In the genomic region with DNA sequence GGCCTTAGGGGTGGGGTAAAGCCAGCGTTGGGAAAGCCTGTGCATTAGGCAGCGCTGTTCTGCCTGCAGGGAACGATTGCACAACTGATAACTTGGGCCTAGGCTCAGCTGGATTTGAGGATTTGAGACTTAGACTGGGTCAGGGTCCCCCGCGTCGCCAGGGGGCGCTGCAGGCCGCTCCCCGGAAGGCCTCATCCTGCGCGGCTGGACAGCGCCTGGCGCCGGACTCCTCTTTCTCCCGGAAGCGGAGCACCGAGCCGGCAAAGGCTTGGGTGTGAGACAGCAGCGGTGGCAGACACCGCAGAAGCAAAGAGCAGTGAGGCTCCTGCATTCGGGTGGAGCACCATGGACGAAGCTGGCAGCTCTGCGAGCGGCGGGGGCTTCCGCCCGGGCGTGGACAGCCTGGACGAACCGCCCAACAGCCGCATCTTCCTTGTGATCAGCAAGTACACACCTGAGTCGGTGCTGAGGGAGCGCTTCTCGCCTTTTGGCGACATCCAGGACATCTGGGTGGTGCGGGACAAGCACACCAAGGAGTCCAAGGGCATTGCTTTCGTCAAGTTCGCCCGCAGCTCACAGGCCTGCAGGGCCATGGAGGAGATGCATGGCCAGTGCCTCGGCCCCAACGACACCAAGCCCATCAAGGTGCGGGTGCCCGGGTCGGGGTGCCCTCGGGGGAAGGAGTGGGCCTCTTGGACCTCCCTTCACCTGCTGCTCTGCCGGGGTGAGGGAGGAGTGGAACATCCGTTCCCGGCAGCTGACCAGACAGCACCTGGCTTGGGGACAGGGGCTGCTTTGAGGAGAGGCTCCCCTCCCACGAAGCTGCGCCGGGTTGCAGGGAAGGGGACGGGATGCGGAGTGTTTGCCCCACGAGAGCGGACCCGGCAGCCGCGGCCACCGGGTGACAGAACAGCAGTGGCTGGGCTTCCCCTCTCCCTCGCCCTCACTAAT, we compare ENCODE assay signal across 1 cellular context.
TF ChIP-seq lines count a peak whose summit lies in the region.

A gene with protein sequence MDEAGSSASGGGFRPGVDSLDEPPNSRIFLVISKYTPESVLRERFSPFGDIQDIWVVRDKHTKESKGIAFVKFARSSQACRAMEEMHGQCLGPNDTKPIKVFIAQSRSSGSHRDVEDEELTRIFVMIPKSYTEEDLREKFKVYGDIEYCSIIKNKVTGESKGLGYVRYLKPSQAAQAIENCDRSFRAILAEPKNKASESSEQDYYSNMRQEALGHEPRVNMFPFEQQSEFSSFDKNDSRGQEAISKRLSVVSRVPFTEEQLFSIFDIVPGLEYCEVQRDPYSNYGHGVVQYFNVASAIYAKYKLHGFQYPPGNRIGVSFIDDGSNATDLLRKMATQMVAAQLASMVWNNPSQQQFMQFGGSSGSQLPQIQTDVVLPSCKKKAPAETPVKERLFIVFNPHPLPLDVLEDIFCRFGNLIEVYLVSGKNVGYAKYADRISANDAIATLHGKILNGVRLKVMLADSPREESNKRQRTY (plus strand): TSS at position 236 of the 951 bp plus-strand sequence. CDS start 110 bp downstream, at position 346.

TF ChIP-seq in HepG2, 621 proteins besides CTCF, POLR2A, EP300 and RAD21 (continued from another document):
- TF ChIP-seq ZBTB38 (CRISPR knock-in tag; IDR thresholded peaks at IDR 0.05): peak; percentile 25; the same call in 1 of the 2 replicates
- TF ChIP-seq NCOR1 (IDR thresholded peaks at IDR 0.05; ENCODE audit: borderline replicate concordance, low read length): no peak
- peak; percentile 70 for TF ChIP-seq NFATC3 (CRISPR knock-in tag; IDR thresholded peaks at IDR 0.05)
- peak; percentile 96 for TF ChIP-seq SNAPC2 (CRISPR knock-in tag; IDR thresholded peaks at IDR 0.05)
- no peak; the same call in 1 of the 2 replicates for TF ChIP-seq ZNF484 (CRISPR knock-in tag; IDR thresholded peaks at IDR 0.05; ENCODE audit: borderline replicate concordance, low read depth)
- TF ChIP-seq, protein P1, sequence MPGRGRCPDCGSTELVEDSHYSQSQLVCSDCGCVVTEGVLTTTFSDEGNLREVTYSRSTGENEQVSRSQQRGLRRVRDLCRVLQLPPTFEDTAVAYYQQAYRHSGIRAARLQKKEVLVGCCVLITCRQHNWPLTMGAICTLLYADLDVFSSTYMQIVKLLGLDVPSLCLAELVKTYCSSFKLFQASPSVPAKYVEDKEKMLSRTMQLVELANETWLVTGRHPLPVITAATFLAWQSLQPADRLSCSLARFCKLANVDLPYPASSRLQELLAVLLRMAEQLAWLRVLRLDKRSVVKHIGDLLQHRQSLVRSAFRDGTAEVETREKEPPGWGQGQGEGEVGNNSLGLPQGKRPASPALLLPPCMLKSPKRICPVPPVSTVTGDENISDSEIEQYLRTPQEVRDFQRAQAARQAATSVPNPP (CRISPR knock-in tag; IDR thresholded peaks at IDR 0.05): peak; percentile 96
- peak; percentile 99 for TF ChIP-seq ZNF761 (CRISPR knock-in tag; conservative IDR thresholded peaks at IDR 0.05)
- TF ChIP-seq KDM6A (CRISPR knock-in tag; IDR thresholded peaks at IDR 0.05; ENCODE audit: low read depth): no peak
- TF ChIP-seq ZZZ3 (CRISPR knock-in tag; IDR thresholded peaks at IDR 0.05; ENCODE audit: borderline replicate concordance): peak; percentile 99; the same call in 1 of the 2 replicates
- TF ChIP-seq HNRNPL (IDR thresholded peaks at IDR 0.05; ENCODE audit: low read depth, low read length): peak; percentile 71; the same call in 1 of the 2 replicates
- no peak for TF ChIP-seq CHCHD3 (CRISPR knock-in tag; IDR thresholded peaks at IDR 0.05)
- peak; percentile 93 for TF ChIP-seq POLR2AphosphoS5 (IDR thresholded peaks at IDR 0.05; ENCODE audit: low read depth, low read length)
- no peak for TF ChIP-seq ZNF549 (CRISPR knock-in tag; IDR thresholded peaks at IDR 0.05)
- peak; percentile 94 for TF ChIP-seq ZNF563 (CRISPR knock-in tag; IDR thresholded peaks at IDR 0.05)
- peak; percentile 100 for TF ChIP-seq ZNF44 (CRISPR knock-in tag; IDR thresholded peaks at IDR 0.05)
- no peak for TF ChIP-seq CHD4 (IDR thresholded peaks at IDR 0.05; ENCODE audit: borderline replicate concordance, low read length)
- TF ChIP-seq XRCC5 (optimal IDR thresholded peaks at IDR 0.05; ENCODE audit: low read length): peak; percentile 100
- TF ChIP-seq ZNF879 (CRISPR knock-in tag; IDR thresholded peaks at IDR 0.05): no peak
- peak; percentile 96 for TF ChIP-seq ZNF781 (CRISPR knock-in tag; IDR thresholded peaks at IDR 0.05; ENCODE audit: borderline replicate concordance, not compliant biosample characterization)
- TF ChIP-seq ZNF749 (CRISPR knock-in tag; IDR thresholded peaks at IDR 0.05; ENCODE audit: borderline replicate concordance): peak; percentile 70; the same call in 1 of the 2 replicates
- TF ChIP-seq, protein P2, sequence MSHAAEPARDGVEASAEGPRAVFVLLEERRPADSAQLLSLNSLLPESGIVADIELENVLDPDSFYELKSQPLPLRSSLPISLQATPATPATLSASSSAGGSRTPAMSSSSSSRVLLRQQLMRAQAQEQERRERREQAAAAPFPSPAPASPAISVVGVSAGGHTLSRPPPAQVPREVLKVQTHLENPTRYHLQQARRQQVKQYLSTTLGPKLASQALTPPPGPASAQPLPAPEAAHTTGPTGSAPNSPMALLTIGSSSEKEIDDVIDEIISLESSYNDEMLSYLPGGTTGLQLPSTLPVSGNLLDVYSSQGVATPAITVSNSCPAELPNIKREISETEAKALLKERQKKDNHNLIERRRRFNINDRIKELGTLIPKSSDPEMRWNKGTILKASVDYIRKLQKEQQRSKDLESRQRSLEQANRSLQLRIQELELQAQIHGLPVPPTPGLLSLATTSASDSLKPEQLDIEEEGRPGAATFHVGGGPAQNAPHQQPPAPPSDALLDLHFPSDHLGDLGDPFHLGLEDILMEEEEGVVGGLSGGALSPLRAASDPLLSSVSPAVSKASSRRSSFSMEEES (CRISPR knock-in tag; IDR thresholded peaks at IDR 0.05): peak; percentile 72
- TF ChIP-seq, protein P3, sequence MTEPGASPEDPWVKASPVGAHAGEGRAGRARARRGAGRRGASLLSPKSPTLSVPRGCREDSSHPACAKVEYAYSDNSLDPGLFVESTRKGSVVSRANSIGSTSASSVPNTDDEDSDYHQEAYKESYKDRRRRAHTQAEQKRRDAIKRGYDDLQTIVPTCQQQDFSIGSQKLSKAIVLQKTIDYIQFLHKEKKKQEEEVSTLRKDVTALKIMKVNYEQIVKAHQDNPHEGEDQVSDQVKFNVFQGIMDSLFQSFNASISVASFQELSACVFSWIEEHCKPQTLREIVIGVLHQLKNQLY (CRISPR knock-in tag; IDR thresholded peaks at IDR 0.05): peak; percentile 58; the same call in 1 of the 2 replicates
- no peak for TF ChIP-seq HHEX (CRISPR knock-in tag; IDR thresholded peaks at IDR 0.05)
- TF ChIP-seq ZNF331 (CRISPR knock-in tag; IDR thresholded peaks at IDR 0.05): peak; percentile 98
- peak; percentile 74 for TF ChIP-seq ZNF552 (CRISPR knock-in tag; IDR thresholded peaks at IDR 0.05; ENCODE audit: borderline replicate concordance)
- no peak for TF ChIP-seq TCF7 (IDR thresholded peaks at IDR 0.05; ENCODE audit: low read depth)
